Comparison of ENCODE assay signal across 30 cellular contexts in the genomic region with DNA sequence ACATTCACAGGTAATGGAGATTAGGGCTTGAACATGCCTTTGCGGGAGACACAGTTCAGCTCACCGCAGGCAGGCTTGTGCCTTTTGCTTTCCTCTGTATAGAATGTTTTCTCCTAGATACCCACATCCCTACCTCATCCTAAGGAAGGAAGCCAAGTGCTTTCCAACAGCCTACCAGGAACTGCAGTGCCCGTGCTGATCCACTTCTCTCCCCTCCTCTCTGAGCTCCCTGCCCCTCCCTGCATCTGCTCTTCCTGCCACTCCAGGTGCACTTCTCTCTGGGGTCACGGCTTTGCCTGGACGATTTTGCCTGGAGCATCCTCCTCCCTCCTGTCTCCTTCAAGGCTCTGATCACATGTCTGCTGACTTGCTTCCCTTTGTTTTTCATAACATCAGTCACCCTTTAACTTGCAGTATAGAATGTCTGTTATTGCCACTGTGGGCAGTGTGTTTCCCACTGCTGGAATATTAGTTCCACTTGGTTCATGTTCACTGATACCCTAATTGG. TPM values are rescaled to one million over a fixed set of nuclear protein-coding genes. Genes with fewer than 3 reads are reported as not detected.
A peak's percentile ranks its signal among the peaks of the same experiment; 100 is the strongest.
DNase-seq lines count a peak whose midpoint lies in the region; ATAC-seq and TF ChIP-seq lines count a peak whose summit lies in the region.
"Had no signal": no experiment of that assay in that cellular context is flagged by ENCODE, and none has a peak within 500 bp of the region (broad histone marks: within the 10 kb centered on the region; RNA-seq: fewer than 3 reads in every experiment).

No MANE protein-coding gene starts in this region.

- ATAC-seq in GM19463 (IDR thresholded peaks at IDR 0.05; ENCODE audit: unreplicated experiment), result no peak
- no peak for ATAC-seq in sciatic nerve
- ATAC-seq: A549; activated CD4-positive, CD25-positive, alpha-beta regulatory T cell treated with anti-CD3 and anti-CD28 coated beads, Interleukin-2, amount 50 U/mL, for 24 hours; activated T-cell treated with anti-CD3 and anti-CD28 coated beads, Interleukin-2, amount 50 U/mL, for 72 hours; body of pancreas; gastroesophageal sphincter; naive thymus-derived CD8-positive, alpha-beta T cell; PC-3; right lobe of liver had no signal

- DNase-seq in NCI-H2171 treated with DMSO at 0.1 percent for 48 hours (lab: John Stamatoyannopoulos, UW) (peak; percentile 48), NCI-H2171 (lab: John Stamatoyannopoulos, UW) (no peak), NCI-H510A (lab: John Stamatoyannopoulos, UW) (peak; percentile 66), left kidney (ENCODE audit: low read depth, low spot score) (peak; percentile 87), MV-4-11 (lab: John Stamatoyannopoulos, UW) (no peak), sciatic nerve (ENCODE audit: low spot score) (no peak)
- DNase-seq: activated CD4-positive, alpha-beta T cell treated with anti-CD3 and anti-CD28 coated beads, Interleukin-2, amount 50 U/mL, for 4 hours; activated naive CD4-positive, alpha-beta T cell; activated T-cell treated with anti-CD3 and anti-CD28 coated beads, Interleukin-2, amount 50 U/mL, for 72 hours; adrenal gland; body of pancreas; CD4-positive, CD25-positive, alpha-beta regulatory T cell; naive thymus-derived CD8-positive, alpha-beta T cell; NCI-H1048; NCI-H524 treated with DMSO at 0.1 percent for 48 hours; NK-92 treated with Interleukin-12 subunit alpha and Interleukin-12 subunit beta, amount 100 ng/mL, for 24 hours; occipital lobe; PC-3; right lobe of liver; SK-N-SH; stimulated activated CD8-positive, alpha-beta memory T cell treated with anti-CD3 and anti-CD28 coated beads, Interleukin-4, amount 100 ng/mL, for 48 hours had no signal

- TF ChIP-seq CTCF in HEK293 (tag by site-specific recombination; IDR thresholded peaks at IDR 0.05), result no peak

- intact Hi-C loops in sciatic nerve (cut with DNase I), result no loop called here

- no peaks in the 10 kb centered on the region for H3K36me3 ChIP-seq in HEK293 (ENCODE audit: control insufficient read depth in 2 of 2, insufficient read depth in 1 of 2, low read length in 2 of 2)
- H3K36me3 ChIP-seq: adrenal gland, gastroesophageal sphincter, prostate gland, right lobe of liver, thoracic aorta, vagina had no signal

- no peak overlapping the region for H3K4me3 ChIP-seq in HEK293 (ENCODE audit: low read depth, low read length)
- H3K4me3 ChIP-seq: A549, adrenal gland, body of pancreas, gastroesophageal sphincter, lung, prostate gland, right lobe of liver, thoracic aorta, vagina had no signal

- H3K27ac ChIP-seq in HEK293 (ENCODE audit: extremely low read depth, low read depth, low read length), result no peak overlapping the region
- H3K27ac ChIP-seq: A549, adrenal gland, body of pancreas, gastroesophageal sphincter, prostate gland, right lobe of liver, thoracic aorta, vagina had no signal

- CTCF ChIA-PET in HEK293 (lab: Yijun Ruan, JAX), result interaction anchor here (0.6 kb wide), 1 partner anchor 221 kb away, joined by 3 read pairs; no protein-coding TSS in a partner anchor

- H3K9me3 ChIP-seq in HEK293 (ENCODE audit: control insufficient read depth, insufficient read depth, low read depth, low read length), result no peaks in the 10 kb centered on the region
- H3K9me3 ChIP-seq: A549, adrenal gland, body of pancreas, gastroesophageal sphincter, prostate gland, right lobe of liver, SK-N-SH, thoracic aorta, vagina had no signal

- POLR2A ChIA-PET in HEK293 (lab: Yijun Ruan, JAX), result no interaction called here

- H3K4me1 ChIP-seq in HEK293 (ENCODE audit: control insufficient read depth, insufficient read depth, low read length), result no peaks in the 10 kb centered on the region
- H3K4me1 ChIP-seq: A549, adrenal gland, gastroesophageal sphincter, prostate gland, vagina had no signal

TF ChIP-seq in HEK293, 187 proteins besides CTCF, POLR2A, EP300 and RAD21:
- TF ChIP-seq ZBTB17 (tag by site-specific recombination; IDR thresholded peaks at IDR 0.05) (0 out of 2 replicates have a peak, but pooled peaks have one; percentile 14), ZNF510 (tag by site-specific recombination; IDR thresholded peaks at IDR 0.05; ENCODE audit: insufficient replicate concordance) (no peak), ZBTB20 (tag by site-specific recombination; IDR thresholded peaks at IDR 0.05) (no peak), ZNF677 (tag by site-specific recombination; IDR thresholded peaks at IDR 0.05) (no peak)

RNA-seq across cellular contexts. Expression of a gene that starts 34.7 kb away (rescaled TPM):
- total RNA-seq in sciatic nerve, result 24.7 TPM

Comparison
In these comparisons a context has a peak if more than half of its experiments do, and no peak if none do; other contexts are left out.
1. DNase-seq: peak in NCI-H2171 treated with DMSO at 0.1 percent for 48 hours (single experiment), NCI-H510A (single experiment) and left kidney (single experiment); none in NCI-H2171 (single experiment), MV-4-11 (single experiment) and sciatic nerve (single experiment).